1 cellular context compared by ENCODE assay signal in genomic region chr4:113355550-113356371, GRCh38.
TF ChIP-seq lines count a peak whose summit lies in the region.

No MANE protein-coding gene starts in this region.

TF ChIP-seq in GM12878, 131 proteins besides CTCF, POLR2A, EP300 and RAD21 (continued from another document and continues in another):
- TF ChIP-seq, protein P1, sequence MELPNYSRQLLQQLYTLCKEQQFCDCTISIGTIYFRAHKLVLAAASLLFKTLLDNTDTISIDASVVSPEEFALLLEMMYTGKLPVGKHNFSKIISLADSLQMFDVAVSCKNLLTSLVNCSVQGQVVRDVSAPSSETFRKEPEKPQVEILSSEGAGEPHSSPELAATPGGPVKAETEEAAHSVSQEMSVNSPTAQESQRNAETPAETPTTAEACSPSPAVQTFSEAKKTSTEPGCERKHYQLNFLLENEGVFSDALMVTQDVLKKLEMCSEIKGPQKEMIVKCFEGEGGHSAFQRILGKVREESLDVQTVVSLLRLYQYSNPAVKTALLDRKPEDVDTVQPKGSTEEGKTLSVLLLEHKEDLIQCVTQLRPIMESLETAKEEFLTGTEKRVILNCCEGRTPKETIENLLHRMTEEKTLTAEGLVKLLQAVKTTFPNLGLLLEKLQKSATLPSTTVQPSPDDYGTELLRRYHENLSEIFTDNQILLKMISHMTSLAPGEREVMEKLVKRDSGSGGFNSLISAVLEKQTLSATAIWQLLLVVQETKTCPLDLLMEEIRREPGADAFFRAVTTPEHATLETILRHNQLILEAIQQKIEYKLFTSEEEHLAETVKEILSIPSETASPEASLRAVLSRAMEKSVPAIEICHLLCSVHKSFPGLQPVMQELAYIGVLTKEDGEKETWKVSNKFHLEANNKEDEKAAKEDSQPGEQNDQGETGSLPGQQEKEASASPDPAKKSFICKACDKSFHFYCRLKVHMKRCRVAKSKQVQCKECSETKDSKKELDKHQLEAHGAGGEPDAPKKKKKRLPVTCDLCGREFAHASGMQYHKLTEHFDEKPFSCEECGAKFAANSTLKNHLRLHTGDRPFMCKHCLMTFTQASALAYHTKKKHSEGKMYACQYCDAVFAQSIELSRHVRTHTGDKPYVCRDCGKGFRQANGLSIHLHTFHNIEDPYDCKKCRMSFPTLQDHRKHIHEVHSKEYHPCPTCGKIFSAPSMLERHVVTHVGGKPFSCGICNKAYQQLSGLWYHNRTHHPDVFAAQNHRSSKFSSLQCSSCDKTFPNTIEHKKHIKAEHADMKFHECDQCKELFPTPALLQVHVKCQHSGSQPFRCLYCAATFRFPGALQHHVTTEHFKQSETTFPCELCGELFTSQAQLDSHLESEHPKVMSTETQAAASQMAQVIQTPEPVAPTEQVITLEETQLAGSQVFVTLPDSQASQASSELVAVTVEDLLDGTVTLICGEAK (IDR thresholded peaks at IDR 0.05; ENCODE audit: borderline replicate concordance), result no peak
- TF ChIP-seq PAX8 (IDR thresholded peaks at IDR 0.05) (no peak), MTA2 (IDR thresholded peaks at IDR 0.05; ENCODE audit: low read depth) (peak; percentile 98), IKZF2 (IDR thresholded peaks at IDR 0.05) (peak; percentile 87 to 91), PRDM15 (CRISPR knock-in tag; IDR thresholded peaks at IDR 0.05) (no peak), BCL3 (IDR thresholded peaks at IDR 0.05; ENCODE audit: borderline replicate concordance, insufficient read depth, low read depth, low read length, poor library complexity, severe bottlenecking) (no peak), ZBED1 (IDR thresholded peaks at IDR 0.05; ENCODE audit: borderline replicate concordance) (0 out of 2 replicates have a peak, but pooled peaks have one; percentile 29), SPI1 (IDR thresholded peaks at IDR 0.05; ENCODE audit: borderline replicate concordance, insufficient read depth, low read depth, low read length) (peak; percentile 90), EED (IDR thresholded peaks at IDR 0.05; ENCODE audit: low read depth) (peak; percentile 87), MXI1 (IDR thresholded peaks at IDR 0.05; ENCODE audit: low read depth, low read length) (peak; percentile 78), ZNF384 (IDR thresholded peaks at IDR 0.05; ENCODE audit: borderline replicate concordance, low read depth, low read length) (0 out of 2 replicates have a peak, but pooled peaks have one; percentile 5), ELK1 (IDR thresholded peaks at IDR 0.05; ENCODE audit: low read depth, low read length) (no peak), CREM (IDR thresholded peaks at IDR 0.05; ENCODE audit: low read depth) (peak; percentile 32; the same call in 1 of the 2 replicates), YBX1 (IDR thresholded peaks at IDR 0.05) (peak; percentile 94), SMC3 (IDR thresholded peaks at IDR 0.05; ENCODE audit: borderline replicate concordance, low read length) (peak; percentile 30; the same call in 1 of the 2 replicates), LARP7 (IDR thresholded peaks at IDR 0.05) (no peak; the same call in 1 of the 2 replicates), SREBF1 (IDR thresholded peaks at IDR 0.05; ENCODE audit: low read length) (no peak), WRNIP1 (IDR thresholded peaks at IDR 0.05; ENCODE audit: borderline replicate concordance, low read depth, low read length) (0 out of 2 replicates have a peak, but pooled peaks have one; percentile 29), POLR2AphosphoS2 (IDR thresholded peaks at IDR 0.05; ENCODE audit: low read depth, low read length) (no peak), MYC (IDR thresholded peaks at IDR 0.05; ENCODE audit: insufficient read depth, insufficient read length, insufficient replicate concordance, low read length, severe bottlenecking) (no peak), TARDBP (IDR thresholded peaks at IDR 0.05; ENCODE audit: borderline replicate concordance) (no peak), SMAD5 (IDR thresholded peaks at IDR 0.05; ENCODE audit: low read depth) (no peak), CHD4 (IDR thresholded peaks at IDR 0.05) (no peak), JUND (IDR thresholded peaks at IDR 0.05; ENCODE audit: low read depth, low read length) (peak; percentile 70; the same call in 1 of the 2 replicates), TBL1XR1 (IDR thresholded peaks at IDR 0.05; ENCODE audit: low read depth, low read length) (peak; percentile 80; the same call in 1 of the 2 replicates), BHLHE40 (IDR thresholded peaks at IDR 0.05; ENCODE audit: borderline replicate concordance in 1 of 2, low read depth in 2 of 2, low read length in 1 of 2) (peak; percentile 67 to 74; a peak in 3 of 4 replicates), TAF1 (IDR thresholded peaks at IDR 0.05; ENCODE audit: borderline replicate concordance, low read depth, low read length) (peak; percentile 27; the same call in 1 of the 2 replicates), STAT1 (conservative IDR thresholded peaks at IDR 0.05) (no peak), PML (IDR thresholded peaks at IDR 0.05; ENCODE audit: low read length) (0 out of 2 replicates have a peak, but pooled peaks have one; percentile 43), RBBP5 (conservative IDR thresholded peaks at IDR 0.05) (no peak), MTA3 (IDR thresholded peaks at IDR 0.05; ENCODE audit: borderline replicate concordance, low read length) (no peak), RCOR1 (conservative IDR thresholded peaks at IDR 0.05; ENCODE audit: low read depth, low read length) (peak; percentile 86; the same call in 1 of the 2 replicates), RELB (IDR thresholded peaks at IDR 0.05; ENCODE audit: low read depth) (peak; percentile 86), TCF7 (IDR thresholded peaks at IDR 0.05; ENCODE audit: borderline replicate concordance) (no peak), GATAD2B (conservative IDR thresholded peaks at IDR 0.05; ENCODE audit: low read depth) (peak; percentile 99), SMARCA5 (IDR thresholded peaks at IDR 0.05) (no peak), KLF5 (IDR thresholded peaks at IDR 0.05; ENCODE audit: partially characterized antibody) (no peak), BCL11A (IDR thresholded peaks at IDR 0.05; ENCODE audit: low read depth, low read length) (peak; percentile 97), MYB (IDR thresholded peaks at IDR 0.05; ENCODE audit: borderline replicate concordance, low read depth, low read length) (no peak)
- TF ChIP-seq, protein P2, sequence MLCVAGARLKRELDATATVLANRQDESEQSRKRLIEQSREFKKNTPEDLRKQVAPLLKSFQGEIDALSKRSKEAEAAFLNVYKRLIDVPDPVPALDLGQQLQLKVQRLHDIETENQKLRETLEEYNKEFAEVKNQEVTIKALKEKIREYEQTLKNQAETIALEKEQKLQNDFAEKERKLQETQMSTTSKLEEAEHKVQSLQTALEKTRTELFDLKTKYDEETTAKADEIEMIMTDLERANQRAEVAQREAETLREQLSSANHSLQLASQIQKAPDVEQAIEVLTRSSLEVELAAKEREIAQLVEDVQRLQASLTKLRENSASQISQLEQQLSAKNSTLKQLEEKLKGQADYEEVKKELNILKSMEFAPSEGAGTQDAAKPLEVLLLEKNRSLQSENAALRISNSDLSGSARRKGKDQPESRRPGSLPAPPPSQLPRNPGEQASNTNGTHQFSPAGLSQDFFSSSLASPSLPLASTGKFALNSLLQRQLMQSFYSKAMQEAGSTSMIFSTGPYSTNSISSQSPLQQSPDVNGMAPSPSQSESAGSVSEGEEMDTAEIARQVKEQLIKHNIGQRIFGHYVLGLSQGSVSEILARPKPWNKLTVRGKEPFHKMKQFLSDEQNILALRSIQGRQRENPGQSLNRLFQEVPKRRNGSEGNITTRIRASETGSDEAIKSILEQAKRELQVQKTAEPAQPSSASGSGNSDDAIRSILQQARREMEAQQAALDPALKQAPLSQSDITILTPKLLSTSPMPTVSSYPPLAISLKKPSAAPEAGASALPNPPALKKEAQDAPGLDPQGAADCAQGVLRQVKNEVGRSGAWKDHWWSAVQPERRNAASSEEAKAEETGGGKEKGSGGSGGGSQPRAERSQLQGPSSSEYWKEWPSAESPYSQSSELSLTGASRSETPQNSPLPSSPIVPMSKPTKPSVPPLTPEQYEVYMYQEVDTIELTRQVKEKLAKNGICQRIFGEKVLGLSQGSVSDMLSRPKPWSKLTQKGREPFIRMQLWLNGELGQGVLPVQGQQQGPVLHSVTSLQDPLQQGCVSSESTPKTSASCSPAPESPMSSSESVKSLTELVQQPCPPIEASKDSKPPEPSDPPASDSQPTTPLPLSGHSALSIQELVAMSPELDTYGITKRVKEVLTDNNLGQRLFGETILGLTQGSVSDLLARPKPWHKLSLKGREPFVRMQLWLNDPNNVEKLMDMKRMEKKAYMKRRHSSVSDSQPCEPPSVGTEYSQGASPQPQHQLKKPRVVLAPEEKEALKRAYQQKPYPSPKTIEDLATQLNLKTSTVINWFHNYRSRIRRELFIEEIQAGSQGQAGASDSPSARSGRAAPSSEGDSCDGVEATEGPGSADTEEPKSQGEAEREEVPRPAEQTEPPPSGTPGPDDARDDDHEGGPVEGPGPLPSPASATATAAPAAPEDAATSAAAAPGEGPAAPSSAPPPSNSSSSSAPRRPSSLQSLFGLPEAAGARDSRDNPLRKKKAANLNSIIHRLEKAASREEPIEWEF (IDR thresholded peaks at IDR 0.05; ENCODE audit: insufficient replicate concordance, low read depth, low read length), result peak; percentile 97
- TF ChIP-seq, protein P3, sequence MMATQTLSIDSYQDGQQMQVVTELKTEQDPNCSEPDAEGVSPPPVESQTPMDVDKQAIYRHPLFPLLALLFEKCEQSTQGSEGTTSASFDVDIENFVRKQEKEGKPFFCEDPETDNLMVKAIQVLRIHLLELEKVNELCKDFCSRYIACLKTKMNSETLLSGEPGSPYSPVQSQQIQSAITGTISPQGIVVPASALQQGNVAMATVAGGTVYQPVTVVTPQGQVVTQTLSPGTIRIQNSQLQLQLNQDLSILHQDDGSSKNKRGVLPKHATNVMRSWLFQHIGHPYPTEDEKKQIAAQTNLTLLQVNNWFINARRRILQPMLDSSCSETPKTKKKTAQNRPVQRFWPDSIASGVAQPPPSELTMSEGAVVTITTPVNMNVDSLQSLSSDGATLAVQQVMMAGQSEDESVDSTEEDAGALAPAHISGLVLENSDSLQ (IDR thresholded peaks at IDR 0.05), result peak; percentile 90
- TF ChIP-seq, protein P4, sequence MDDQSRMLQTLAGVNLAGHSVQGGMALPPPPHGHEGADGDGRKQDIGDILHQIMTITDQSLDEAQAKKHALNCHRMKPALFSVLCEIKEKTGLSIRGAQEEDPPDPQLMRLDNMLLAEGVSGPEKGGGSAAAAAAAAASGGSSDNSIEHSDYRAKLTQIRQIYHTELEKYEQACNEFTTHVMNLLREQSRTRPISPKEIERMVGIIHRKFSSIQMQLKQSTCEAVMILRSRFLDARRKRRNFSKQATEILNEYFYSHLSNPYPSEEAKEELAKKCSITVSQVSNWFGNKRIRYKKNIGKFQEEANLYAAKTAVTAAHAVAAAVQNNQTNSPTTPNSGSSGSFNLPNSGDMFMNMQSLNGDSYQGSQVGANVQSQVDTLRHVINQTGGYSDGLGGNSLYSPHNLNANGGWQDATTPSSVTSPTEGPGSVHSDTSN (IDR thresholded peaks at IDR 0.05; ENCODE audit: insufficient replicate concordance, low read depth, low read length), result peak; percentile 54
